In genomic region chr7:20197837-20198236, GRCh38 we compare ENCODE assay signal across 2 cellular contexts.
TF ChIP-seq lines count a peak whose summit lies in the region.

No MANE protein-coding gene starts in this region.

TF ChIP-seq in HCT116, 20 proteins besides CTCF, POLR2A, EP300 and RAD21:
- TF ChIP-seq REST (IDR thresholded peaks at IDR 0.05; ENCODE audit: low read depth) (no peak), EZH2 (IDR thresholded peaks at IDR 0.05) (no peak), EZH2phosphoT487 (IDR thresholded peaks at IDR 0.05; ENCODE audit: borderline replicate concordance) (no peak), CEBPB (IDR thresholded peaks at IDR 0.05; ENCODE audit: low read depth) (no peak), ELF1 (IDR thresholded peaks at IDR 0.05; ENCODE audit: borderline replicate concordance, low read depth) (no peak), EGR1 (IDR thresholded peaks at IDR 0.05; ENCODE audit: low read depth) (no peak), TCF7L2 (IDR thresholded peaks at IDR 0.05; ENCODE audit: borderline replicate concordance, extremely low read depth, insufficient read depth, insufficient read length) (no peak), FOSL1 (IDR thresholded peaks at IDR 0.05; ENCODE audit: low read depth) (no peak)

TF ChIP-seq in GM12878, 131 proteins besides CTCF, POLR2A, EP300 and RAD21:
- no peak for TF ChIP-seq ZNF274 (IDR thresholded peaks at IDR 0.05; ENCODE audit: insufficient read depth, insufficient read length)
- TF ChIP-seq SMC3 (IDR thresholded peaks at IDR 0.05; ENCODE audit: borderline replicate concordance, low read length): peak; percentile 33; the same call in 1 of the 2 replicates
TF ChIP-seq in GM12878: peak in this region for 1.
